22 cellular contexts compared by ENCODE assay signal in genomic region chr5:110108520-110108919, GRCh38.
"Had no signal": no experiment of that assay in that cellular context is flagged by ENCODE, and none has a peak within 500 bp of the region (broad histone marks: within the 10 kb centered on the region; RNA-seq: fewer than 3 reads in every experiment).

No MANE protein-coding gene starts in this region.

- H3K9me3 ChIP-seq: left ventricle myocardium inferior, ovary, prostate gland, sigmoid colon, spleen, suprapubic skin, transverse colon, upper lobe of left lung, vagina had no signal

- H3K27ac ChIP-seq: left ventricle myocardium inferior, ovary, prostate gland, sigmoid colon, spleen, suprapubic skin, transverse colon, upper lobe of left lung, vagina had no signal

- H3K4me1 ChIP-seq: prostate gland, sigmoid colon, spleen, upper lobe of left lung, vagina had no signal

- H3K36me3 Mint-ChIP-seq: mesothelial cell of epicardium; naive B cell; natural killer cell; stimulated activated effector memory CD8-positive, alpha-beta T cell treated with anti-CD3 and anti-CD28 coated beads, Interleukin-12 subunit alpha, Interleukin-12 subunit beta, amount 100 ng/mL, for 72 hours had no signal

- H3K4me1 Mint-ChIP-seq: naive B cell; stimulated activated effector memory CD8-positive, alpha-beta T cell treated with anti-CD3 and anti-CD28 coated beads, Interleukin-12 subunit alpha, Interleukin-12 subunit beta, amount 100 ng/mL, for 72 hours had no signal

- DNase-seq: islet precursor cell; left ventricle myocardium inferior; mesendoderm; naive B cell; natural killer cell; ovary; retina; right cardiac atrium; sigmoid colon; small intestine; spleen; stimulated activated CD4-positive, alpha-beta T cell treated with anti-CD3 and anti-CD28 coated beads, Interleukin-4, amount 100 ng/mL, for 24 hours; stimulated activated naive CD4-positive, alpha-beta T cell; transverse colon; upper lobe of left lung had no signal

- H3K27me3 ChIP-seq: ovary, sigmoid colon, transverse colon, upper lobe of left lung, vagina had no signal

- ATAC-seq: natural killer cell; right cardiac atrium; stimulated activated effector memory CD8-positive, alpha-beta T cell treated with anti-CD3 and anti-CD28 coated beads, Interleukin-12 subunit alpha, Interleukin-12 subunit beta, amount 100 ng/mL, for 72 hours had no signal

- H3K9me3 Mint-ChIP-seq: mesothelial cell of epicardium; naive B cell; natural killer cell; stimulated activated effector memory CD8-positive, alpha-beta T cell treated with anti-CD3 and anti-CD28 coated beads, Interleukin-12 subunit alpha, Interleukin-12 subunit beta, amount 100 ng/mL, for 72 hours; stimulated activated naive CD8-positive, alpha-beta T cell treated with anti-CD3 and anti-CD28 coated beads, Interleukin-15, Interleukin-2, amounts not matched to agents 100 ng/mL and 50 ng/mL, for 24 hours had no signal

- FAIRE-seq: small intestine had no signal

- H3K27ac Mint-ChIP-seq: mesothelial cell of epicardium; naive B cell; natural killer cell; stimulated activated effector memory CD8-positive, alpha-beta T cell treated with anti-CD3 and anti-CD28 coated beads, Interleukin-12 subunit alpha, Interleukin-12 subunit beta, amount 100 ng/mL, for 72 hours; stimulated activated naive CD8-positive, alpha-beta T cell treated with anti-CD3 and anti-CD28 coated beads, Interleukin-15, Interleukin-2, amounts not matched to agents 100 ng/mL and 50 ng/mL, for 24 hours had no signal

- H3K4me3 ChIP-seq: left ventricle myocardium inferior, lung, ovary, prostate gland, sigmoid colon, spleen, suprapubic skin, transverse colon, upper lobe of left lung, vagina had no signal

- H3K27me3 Mint-ChIP-seq: naive B cell had no signal

- H3K4me3 Mint-ChIP-seq: mesothelial cell of epicardium; naive B cell; natural killer cell; stimulated activated effector memory CD8-positive, alpha-beta T cell treated with anti-CD3 and anti-CD28 coated beads, Interleukin-12 subunit alpha, Interleukin-12 subunit beta, amount 100 ng/mL, for 72 hours; stimulated activated naive CD8-positive, alpha-beta T cell treated with anti-CD3 and anti-CD28 coated beads, Interleukin-15, Interleukin-2, amounts not matched to agents 100 ng/mL and 50 ng/mL, for 24 hours had no signal

- H3K36me3 ChIP-seq: left ventricle myocardium inferior, ovary, prostate gland, sigmoid colon, spleen, suprapubic skin, transverse colon, upper lobe of left lung, vagina had no signal
